In the genomic region with DNA sequence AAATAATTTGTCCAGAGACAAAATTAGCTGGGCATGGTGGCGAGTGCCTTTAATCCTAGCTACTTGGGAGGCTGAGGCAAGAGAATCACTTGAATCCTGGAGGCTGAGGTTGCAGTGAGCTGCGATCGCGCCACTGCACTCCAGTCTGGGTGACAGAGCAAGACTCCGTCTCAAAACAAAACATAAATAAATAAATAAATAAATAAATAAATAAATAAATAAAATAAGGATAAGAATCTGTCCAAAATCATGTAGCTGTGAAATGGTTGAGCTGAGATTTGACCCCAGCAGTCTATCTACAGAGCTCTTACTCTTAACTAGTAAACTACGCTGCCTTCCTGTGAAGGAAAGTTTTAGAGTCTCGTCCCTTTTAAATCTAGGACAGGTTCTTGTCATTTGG, we compare ENCODE assay signal across 9 cellular contexts. TPM values are rescaled to one million over a fixed set of nuclear protein-coding genes. Genes with fewer than 3 reads are reported as not detected.
"Had no signal": no experiment of that assay in that cellular context is flagged by ENCODE, and none has a peak within 500 bp of the region (broad histone marks: within the 10 kb centered on the region; RNA-seq: fewer than 3 reads in every experiment).

No MANE protein-coding gene starts in this region.

RNA-seq across cellular contexts. Expression of a gene that starts 27.9 kb away (rescaled TPM):
- total RNA-seq: PC-3, PC-9, Peyer's patch, RPMI7951, SJCRH30, SJSA1, SK-MEL-5, T-cell had no signal
- polyA plus RNA-seq: SK-N-SH had no signal
